18 cellular contexts compared by ENCODE assay signal in the genomic region with DNA sequence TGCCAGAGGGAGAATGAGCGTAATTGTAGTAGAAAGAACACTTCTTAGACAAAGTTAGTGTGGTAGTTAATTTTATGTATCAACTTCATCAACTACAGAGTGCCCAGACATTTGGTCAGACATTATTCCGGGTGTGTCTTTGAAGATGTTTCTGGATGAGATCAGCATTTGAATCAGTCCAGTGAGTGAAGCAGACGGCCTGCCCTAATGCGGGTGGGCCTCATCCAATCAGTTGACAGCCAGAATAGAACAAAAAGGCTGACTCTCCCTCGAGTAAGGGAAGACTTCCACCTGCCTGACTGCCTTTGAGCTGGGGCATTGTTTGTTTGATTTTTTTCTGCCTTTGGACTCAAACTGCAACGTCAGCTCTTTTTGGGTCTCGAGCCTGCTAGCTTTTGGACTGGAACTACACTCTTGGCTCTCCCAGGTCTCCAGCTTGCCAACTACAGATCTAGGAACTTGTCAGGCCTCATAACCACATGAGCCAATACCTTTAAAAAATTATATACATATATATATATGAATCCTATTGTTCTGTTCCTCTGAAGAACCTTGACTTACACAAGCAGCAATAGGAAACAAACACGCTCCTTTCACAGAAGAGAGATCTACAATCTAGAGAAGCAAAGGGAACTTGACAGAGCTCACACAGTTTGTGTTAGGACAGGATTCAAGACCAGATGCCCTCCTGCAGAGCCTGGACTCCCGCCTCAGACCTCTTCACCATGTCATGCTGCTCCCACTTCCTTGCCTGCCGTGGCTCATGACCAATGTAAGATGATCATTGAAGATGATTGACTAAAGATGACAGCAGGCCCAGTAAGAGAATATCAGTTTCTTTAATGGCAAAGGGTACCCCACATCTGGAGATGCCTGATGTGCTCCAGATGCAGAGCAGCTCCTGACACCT.
DNase-seq lines count a peak whose midpoint lies in the region; TF ChIP-seq lines count a peak whose summit lies in the region.
"Had no signal": no experiment of that assay in that cellular context is flagged by ENCODE, and none has a peak within 500 bp of the region (broad histone marks: within the 10 kb centered on the region; RNA-seq: fewer than 3 reads in every experiment).

No MANE protein-coding gene starts in this region.

- DNase-seq in cerebellar cortex (ENCODE audit: low spot score) (peak; percentile 83), thyroid gland (peak; percentile 15 to 37), NCI-H146 (lab: John Stamatoyannopoulos, UW) (no peak)
- no peak for DNase-seq in activated naive CD4-positive, alpha-beta T cell treated with Interleukin-2 at 50 U/mL for 16 hours
- DNase-seq in activated CD4-positive, CD25-positive, alpha-beta regulatory T cell (lab: John Stamatoyannopoulos, UW), result no peak
- DNase-seq: ACHN, DMS79, HFFc6, NCI-H1092, NCI-H1436 treated with DMSO at 0.1 percent for 48 hours, NCI-H2081 treated with DMSO at 0.1 percent for 48 hours, NCI-H524, NCI-H82, PC-3, SIG-M5 had no signal

- POLR2A ChIA-PET in HEK293 (lab: Yijun Ruan, JAX), result no interaction called here

- no peak overlapping the region for H3K27ac ChIP-seq in HEK293 (ENCODE audit: extremely low read depth, low read depth, low read length)
- H3K27ac ChIP-seq in liver (ENCODE audit: low read depth in 1 of 2, low read length in 2 of 2), result peak overlapping the region; percentile 85 to 96
- no peak overlapping the region for H3K27ac ChIP-seq in thyroid gland
- H3K27ac ChIP-seq: RWPE1 had no signal

- no peaks in the 10 kb centered on the region for H3K36me3 ChIP-seq in HEK293 (ENCODE audit: control insufficient read depth in 2 of 2, insufficient read depth in 1 of 2, low read length in 2 of 2)
- no peaks in the 10 kb centered on the region for H3K36me3 ChIP-seq in liver (ENCODE audit: control insufficient read depth in 4 of 4, insufficient read depth in 3 of 4, low read depth in 1 of 4, low read length in 3 of 4)
- H3K36me3 ChIP-seq in thyroid gland, result no peaks in the 10 kb centered on the region

- H3K9ac ChIP-seq in liver (ENCODE audit: low read depth in 1 of 2, low read length in 2 of 2), result no peak overlapping the region

- WGBS in liver, result 62% methylated on average over 10 of the region's 10 CpGs
- WGBS in thyroid gland, 2 donors, result 66 to 71% methylated on average over 10 of the region's 10 CpGs

- H3K4me3 ChIP-seq in HEK293 (ENCODE audit: low read depth, low read length) (no peak overlapping the region), liver (ENCODE audit: low read depth in 1 of 3, low read length in 3 of 3) (no peak overlapping the region), thyroid gland (replicated peaks in 1 of 3) (no peak overlapping the region)

- TF ChIP-seq POLR2A in thyroid gland (IDR thresholded peaks at IDR 0.05), result no peak

- H3K27me3 ChIP-seq in liver (ENCODE audit: control insufficient read depth in 4 of 4, insufficient read depth in 4 of 4, low read length in 3 of 4), result no peaks in the 10 kb centered on the region
- H3K27me3 ChIP-seq in thyroid gland, result no peaks in the 10 kb centered on the region

- intact Hi-C loops in thyroid gland (cut with DNase I), result no loop called here

- H3K4me1 ChIP-seq in HEK293 (ENCODE audit: control insufficient read depth, insufficient read depth, low read length), result no peaks in the 10 kb centered on the region
- H3K4me1 ChIP-seq in liver (ENCODE audit: control insufficient read depth in 4 of 4, insufficient read depth in 4 of 4, low read length in 3 of 4), result peaks cover 5 to 21% (median 16%) of the 10 kb centered on the region in 4 donors
- no peaks in the 10 kb centered on the region for H3K4me1 ChIP-seq in thyroid gland

- TF ChIP-seq CTCF in HEK293 (tag by site-specific recombination; IDR thresholded peaks at IDR 0.05) (no peak), liver (IDR thresholded peaks at IDR 0.05; ENCODE audit: low read depth, low read length, missing input control) (no peak), thyroid gland (IDR thresholded peaks at IDR 0.05) (no peak)

- H3K9me3 ChIP-seq in HEK293 (ENCODE audit: control insufficient read depth, insufficient read depth, low read depth, low read length), result no peaks in the 10 kb centered on the region
- H3K9me3 ChIP-seq in liver (ENCODE audit: control insufficient read depth in 4 of 4, low read length in 3 of 4), result no peaks in the 10 kb centered on the region
- no peaks in the 10 kb centered on the region for H3K9me3 ChIP-seq in thyroid gland

- CTCF ChIA-PET in HEK293 (lab: Yijun Ruan, JAX), result no interaction called here

- TF ChIP-seq RAD21 in liver (IDR thresholded peaks at IDR 0.05), result peak; percentile 32 to 34

TF ChIP-seq in HEK293, 187 proteins besides CTCF, POLR2A, EP300 and RAD21:
- TF ChIP-seq ZNF10 (tag by site-specific recombination; IDR thresholded peaks at IDR 0.05), result 0 out of 2 replicates have a peak, but pooled peaks have one; percentile 59
- no peak for TF ChIP-seq ZNF548 (tag by site-specific recombination; IDR thresholded peaks at IDR 0.05)

TF ChIP-seq in liver, 16 proteins besides CTCF, POLR2A, EP300 and RAD21:
- no peak for TF ChIP-seq TAF1 (conservative IDR thresholded peaks at IDR 0.05)
- peak; percentile 42 for TF ChIP-seq YY1 (IDR thresholded peaks at IDR 0.05)
- TF ChIP-seq, protein P1, sequence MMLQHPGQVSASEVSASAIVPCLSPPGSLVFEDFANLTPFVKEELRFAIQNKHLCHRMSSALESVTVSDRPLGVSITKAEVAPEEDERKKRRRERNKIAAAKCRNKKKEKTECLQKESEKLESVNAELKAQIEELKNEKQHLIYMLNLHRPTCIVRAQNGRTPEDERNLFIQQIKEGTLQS (IDR thresholded peaks at IDR 0.05), result no peak
- TF ChIP-seq, protein P2, sequence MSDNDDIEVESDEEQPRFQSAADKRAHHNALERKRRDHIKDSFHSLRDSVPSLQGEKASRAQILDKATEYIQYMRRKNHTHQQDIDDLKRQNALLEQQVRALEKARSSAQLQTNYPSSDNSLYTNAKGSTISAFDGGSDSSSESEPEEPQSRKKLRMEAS (IDR thresholded peaks at IDR 0.05), result peak; percentile 85
- TF ChIP-seq FOXA1 (IDR thresholded peaks at IDR 0.05), result no peak
- peak; percentile 69 to 86 for TF ChIP-seq HNF4A (conservative IDR thresholded peaks at IDR 0.05)
- no peak for TF ChIP-seq HNF4G (IDR thresholded peaks at IDR 0.05)
- peak in 1 of 2 donors; percentile 65 for TF ChIP-seq JUND (IDR thresholded peaks at IDR 0.05)
- peak; percentile 9 for TF ChIP-seq SP1 (IDR thresholded peaks at IDR 0.05)
- peak in 1 of 2 donors; percentile 72 for TF ChIP-seq RXRA (IDR thresholded peaks at IDR 0.05)
- TF ChIP-seq EGR1 (IDR thresholded peaks at IDR 0.05; ENCODE audit: low read depth in 2 of 2), result no peak
- no peak for TF ChIP-seq NR2F2 (IDR thresholded peaks at IDR 0.05)
- TF ChIP-seq, protein P3, sequence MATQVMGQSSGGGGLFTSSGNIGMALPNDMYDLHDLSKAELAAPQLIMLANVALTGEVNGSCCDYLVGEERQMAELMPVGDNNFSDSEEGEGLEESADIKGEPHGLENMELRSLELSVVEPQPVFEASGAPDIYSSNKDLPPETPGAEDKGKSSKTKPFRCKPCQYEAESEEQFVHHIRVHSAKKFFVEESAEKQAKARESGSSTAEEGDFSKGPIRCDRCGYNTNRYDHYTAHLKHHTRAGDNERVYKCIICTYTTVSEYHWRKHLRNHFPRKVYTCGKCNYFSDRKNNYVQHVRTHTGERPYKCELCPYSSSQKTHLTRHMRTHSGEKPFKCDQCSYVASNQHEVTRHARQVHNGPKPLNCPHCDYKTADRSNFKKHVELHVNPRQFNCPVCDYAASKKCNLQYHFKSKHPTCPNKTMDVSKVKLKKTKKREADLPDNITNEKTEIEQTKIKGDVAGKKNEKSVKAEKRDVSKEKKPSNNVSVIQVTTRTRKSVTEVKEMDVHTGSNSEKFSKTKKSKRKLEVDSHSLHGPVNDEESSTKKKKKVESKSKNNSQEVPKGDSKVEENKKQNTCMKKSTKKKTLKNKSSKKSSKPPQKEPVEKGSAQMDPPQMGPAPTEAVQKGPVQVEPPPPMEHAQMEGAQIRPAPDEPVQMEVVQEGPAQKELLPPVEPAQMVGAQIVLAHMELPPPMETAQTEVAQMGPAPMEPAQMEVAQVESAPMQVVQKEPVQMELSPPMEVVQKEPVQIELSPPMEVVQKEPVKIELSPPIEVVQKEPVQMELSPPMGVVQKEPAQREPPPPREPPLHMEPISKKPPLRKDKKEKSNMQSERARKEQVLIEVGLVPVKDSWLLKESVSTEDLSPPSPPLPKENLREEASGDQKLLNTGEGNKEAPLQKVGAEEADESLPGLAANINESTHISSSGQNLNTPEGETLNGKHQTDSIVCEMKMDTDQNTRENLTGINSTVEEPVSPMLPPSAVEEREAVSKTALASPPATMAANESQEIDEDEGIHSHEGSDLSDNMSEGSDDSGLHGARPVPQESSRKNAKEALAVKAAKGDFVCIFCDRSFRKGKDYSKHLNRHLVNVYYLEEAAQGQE (IDR thresholded peaks at IDR 0.05), result peak; percentile 46
- TF ChIP-seq FOXA2 (IDR thresholded peaks at IDR 0.05), result no peak
- TF ChIP-seq, protein P4, sequence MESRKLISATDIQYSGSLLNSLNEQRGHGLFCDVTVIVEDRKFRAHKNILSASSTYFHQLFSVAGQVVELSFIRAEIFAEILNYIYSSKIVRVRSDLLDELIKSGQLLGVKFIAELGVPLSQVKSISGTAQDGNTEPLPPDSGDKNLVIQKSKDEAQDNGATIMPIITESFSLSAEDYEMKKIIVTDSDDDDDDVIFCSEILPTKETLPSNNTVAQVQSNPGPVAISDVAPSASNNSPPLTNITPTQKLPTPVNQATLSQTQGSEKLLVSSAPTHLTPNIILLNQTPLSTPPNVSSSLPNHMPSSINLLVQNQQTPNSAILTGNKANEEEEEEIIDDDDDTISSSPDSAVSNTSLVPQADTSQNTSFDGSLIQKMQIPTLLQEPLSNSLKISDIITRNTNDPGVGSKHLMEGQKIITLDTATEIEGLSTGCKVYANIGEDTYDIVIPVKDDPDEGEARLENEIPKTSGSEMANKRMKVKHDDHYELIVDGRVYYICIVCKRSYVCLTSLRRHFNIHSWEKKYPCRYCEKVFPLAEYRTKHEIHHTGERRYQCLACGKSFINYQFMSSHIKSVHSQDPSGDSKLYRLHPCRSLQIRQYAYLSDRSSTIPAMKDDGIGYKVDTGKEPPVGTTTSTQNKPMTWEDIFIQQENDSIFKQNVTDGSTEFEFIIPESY (IDR thresholded peaks at IDR 0.05), result peak; percentile 16
- no peak for TF ChIP-seq GABPA (IDR thresholded peaks at IDR 0.05 in 1 of 2, conservative IDR thresholded peaks at IDR 0.05 in 1 of 2)

Comparison
In these comparisons a context has a peak if more than half of its experiments do, and no peak if none do; other contexts are left out.
1. H3K27ac ChIP-seq: peak in liver (2 of 2); none in HEK293 (single experiment) and thyroid gland (0 of 3).
2. DNase-seq: peak in cerebellar cortex (single experiment) and thyroid gland (2 of 2); none in activated naive CD4-positive, alpha-beta T cell treated with Interleukin-2 at 50 U/mL for 16 hours (single experiment), NCI-H146 (single experiment) and activated CD4-positive, CD25-positive, alpha-beta regulatory T cell (0 of 4).